Comparison of ENCODE assay signal across 14 cellular contexts in the genomic region with DNA sequence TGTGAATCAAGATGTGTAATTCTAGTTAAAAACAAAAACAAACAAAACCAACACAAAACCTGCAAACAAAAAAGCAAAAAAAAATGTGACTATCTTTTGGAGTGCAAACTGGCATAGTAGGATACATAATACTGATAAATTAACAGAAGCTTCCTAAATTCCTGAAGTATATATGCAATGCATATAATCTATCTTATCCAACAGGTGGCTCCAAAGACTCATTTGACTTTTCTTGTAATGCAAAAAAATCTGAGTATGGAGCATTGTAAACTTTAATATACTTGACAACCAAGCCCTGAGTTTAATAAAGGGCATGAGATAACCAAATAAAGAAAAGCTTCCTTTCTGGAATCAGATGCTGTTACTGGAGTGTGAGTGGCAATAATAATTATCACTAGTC.
DNase-seq lines count a peak whose midpoint lies in the region; ATAC-seq, FAIRE-seq and TF ChIP-seq lines count a peak whose summit lies in the region.
"Had no signal": no experiment of that assay in that cellular context is flagged by ENCODE, and none has a peak within 500 bp of the region (broad histone marks: within the 10 kb centered on the region; RNA-seq: fewer than 3 reads in every experiment).

No MANE protein-coding gene starts in this region.

- intact Hi-C loops in CD8-positive, alpha-beta T cell (cut with DNase I, micrococcal nuclease), result no loop called here
- intact Hi-C loops in left ventricle myocardium inferior (cut with micrococcal nuclease), result no loop called here

- H3K9me3 ChIP-seq in A549 (no peaks in the 10 kb centered on the region; the same call in 2 of the 3 replicates), GM23248 (ENCODE audit: low read depth) (no peaks in the 10 kb centered on the region), suprapubic skin (no peaks in the 10 kb centered on the region), left ventricle myocardium inferior (replicated peaks) (peaks cover 18% of the 10 kb centered on the region)
- H3K9me3 ChIP-seq in CD8-positive, alpha-beta T cell (ENCODE audit: low read length), result no peaks in the 10 kb centered on the region
- H3K9me3 ChIP-seq: BLaER1 had no signal

- CTCF ChIA-PET in A549 (lab: Yijun Ruan, JAX), result interaction anchor here (0.8 to 1.3 kb wide), 2 partner anchors 23 to 1154 kb away, joined by 3 to 4 read pairs; no protein-coding TSS in a partner anchor
- CTCF ChIA-PET in CD8-positive, alpha-beta T cell (lab: Charles Lee), result no interaction called here

- ATAC-seq in A549 (no peak), GM18909 (IDR thresholded peaks at IDR 0.05; ENCODE audit: poor library complexity, unreplicated experiment) (no peak)
- ATAC-seq in CD8-positive, alpha-beta T cell, result no peak
- ATAC-seq: heart left ventricle had no signal

- no peaks in the 10 kb centered on the region for H3K9me2 ChIP-seq in GM23248 (ENCODE audit: insufficient read depth)

- H3K9me3 Mint-ChIP-seq in CD8-positive, alpha-beta T cell, result peaks cover 9% of the 10 kb centered on the region

- no peaks in the 10 kb centered on the region for H3K27me3 Mint-ChIP-seq in CD8-positive, alpha-beta T cell (ENCODE audit: low read depth)

- no peak overlapping the region for H2AFZ ChIP-seq in GM23248
- H2AFZ ChIP-seq: parathyroid adenoma had no signal

- H3K4me3 Mint-ChIP-seq in CD8-positive, alpha-beta T cell, result no peak overlapping the region

- DNase-seq in A549 (ENCODE audit: low read depth in 1 of 2, low spot score in 1 of 2) (peak in 1 of 2 experiments; percentile 0), GM23248 (peak; percentile 0), NCI-H460 (ENCODE audit: extremely low read depth, low read depth) (peak; percentile 22), fibroblast of the aortic adventitia (ENCODE audit: low read depth) (peak; percentile 1), suprapubic skin (ENCODE audit: low spot score in 2 of 2) (no peak), left ventricle myocardium inferior (no peak)
- no peak for DNase-seq in CD8-positive, alpha-beta T cell
- DNase-seq: activated CD4-positive, alpha-beta T cell treated with anti-CD3 and anti-CD28 coated beads, Interleukin-2, amount 50 U/mL, for 48 hours; heart left ventricle; T-helper 9 cell had no signal

- no peak overlapping the region for H3K9ac ChIP-seq in GM23248
- H3K9ac ChIP-seq: BLaER1, parathyroid adenoma had no signal

- no peak overlapping the region for H3K4me3 ChIP-seq in A549
- no peak overlapping the region for H3K4me3 ChIP-seq in GM23248
- no peak overlapping the region for H3K4me3 ChIP-seq in fibroblast of the aortic adventitia (ENCODE audit: low read depth, low read length)
- no peak overlapping the region for H3K4me3 ChIP-seq in CD8-positive, alpha-beta T cell (ENCODE audit: low read depth, low read length)
- no peak overlapping the region for H3K4me3 ChIP-seq in suprapubic skin
- no peak overlapping the region for H3K4me3 ChIP-seq in left ventricle myocardium inferior
- H3K4me3 ChIP-seq: BLaER1, heart left ventricle had no signal

- H3K27ac Mint-ChIP-seq in CD8-positive, alpha-beta T cell, result no peak overlapping the region

- no peak for TF ChIP-seq RAD21 in A549 (conservative IDR thresholded peaks at IDR 0.05 in 1 of 2, IDR thresholded peaks at IDR 0.05 in 1 of 2)

- H3F3A ChIP-seq in GM23248 (ENCODE audit: insufficient read depth), result no peaks in the 10 kb centered on the region

- TF ChIP-seq EP300 in A549 (IDR thresholded peaks at IDR 0.05) (no peak), suprapubic skin (IDR thresholded peaks at IDR 0.05) (no peak)

- in situ Hi-C loops in GM23248 (cut with MboI), result no loop called here

- no peak overlapping the region for H3K27ac ChIP-seq in A549
- no peak overlapping the region for H3K27ac ChIP-seq in GM23248
- H3K27ac ChIP-seq in CD8-positive, alpha-beta T cell (ENCODE audit: low read depth, low read length), result no peak overlapping the region
- H3K27ac ChIP-seq in suprapubic skin, result no peak overlapping the region
- H3K27ac ChIP-seq in left ventricle myocardium inferior (replicated peaks), result no peak overlapping the region
- H3K27ac ChIP-seq: BLaER1, heart left ventricle, parathyroid adenoma, RWPE1 had no signal

- POLR2A ChIA-PET in A549 (lab: Yijun Ruan, JAX), result no interaction called here
- POLR2A ChIA-PET in CD8-positive, alpha-beta T cell (lab: Charles Lee), result no interaction called here

- H3K4me1 Mint-ChIP-seq in CD8-positive, alpha-beta T cell (ENCODE audit: low read depth), result no peaks in the 10 kb centered on the region

- H3K79me2 ChIP-seq in GM23248 (ENCODE audit: insufficient read depth), result no peaks in the 10 kb centered on the region
- H3K79me2 ChIP-seq: parathyroid adenoma had no signal

- TF ChIP-seq POLR2A in A549 (IDR thresholded peaks at IDR 0.05; ENCODE audit: low read length), result no peak
- no peak for TF ChIP-seq POLR2A in suprapubic skin (IDR thresholded peaks at IDR 0.05)

- H3K4me1 ChIP-seq in A549, result no peaks in the 10 kb centered on the region
- no peaks in the 10 kb centered on the region for H3K4me1 ChIP-seq in GM23248 (ENCODE audit: insufficient read depth)
- no peaks in the 10 kb centered on the region for H3K4me1 ChIP-seq in CD8-positive, alpha-beta T cell (ENCODE audit: insufficient read depth, low read length)
- H3K4me1 ChIP-seq in suprapubic skin, result no peaks in the 10 kb centered on the region
- H3K4me1 ChIP-seq in left ventricle myocardium inferior, result no peaks in the 10 kb centered on the region
- H3K4me1 ChIP-seq: BLaER1, heart left ventricle, parathyroid adenoma had no signal

- peak; percentile 49 for FAIRE-seq in A549 (lab: Jason Lieb, UNC)

- TF ChIP-seq CTCF in A549 (IDR thresholded peaks at IDR 0.05) (no peak), fibroblast of the aortic adventitia (IDR thresholded peaks at IDR 0.05; ENCODE audit: insufficient read depth, low read length) (peak; percentile 4), suprapubic skin (IDR thresholded peaks at IDR 0.05) (no peak), left ventricle myocardium inferior (IDR thresholded peaks at IDR 0.05; ENCODE audit: borderline replicate concordance) (no peak)
- TF ChIP-seq CTCF in CD8-positive, alpha-beta T cell (IDR thresholded peaks at IDR 0.05), result no peak

- no peaks in the 10 kb centered on the region for H3K36me3 Mint-ChIP-seq in CD8-positive, alpha-beta T cell

- H3K36me3 ChIP-seq in GM23248 (ENCODE audit: low read depth) (no peaks in the 10 kb centered on the region), suprapubic skin (no peaks in the 10 kb centered on the region), left ventricle myocardium inferior (no peaks in the 10 kb centered on the region)
- no peaks in the 10 kb centered on the region for H3K36me3 ChIP-seq in CD8-positive, alpha-beta T cell (ENCODE audit: insufficient read depth, low read length)
- H3K36me3 ChIP-seq: BLaER1, heart left ventricle had no signal

- H3K4me2 ChIP-seq in A549 (no peak overlapping the region), GM23248 (ENCODE audit: unreplicated experiment) (no peak overlapping the region)
- H3K4me2 ChIP-seq: BLaER1 had no signal

- H3K27me3 ChIP-seq in GM23248 (replicated peaks; ENCODE audit: insufficient read depth) (no peaks in the 10 kb centered on the region), suprapubic skin (no peaks in the 10 kb centered on the region), left ventricle myocardium inferior (ENCODE audit: low read depth) (no peaks in the 10 kb centered on the region)
- H3K27me3 ChIP-seq in CD8-positive, alpha-beta T cell (ENCODE audit: insufficient read depth, low read length), result no peaks in the 10 kb centered on the region
- H3K27me3 ChIP-seq: BLaER1, heart left ventricle had no signal

- H4K20me1 ChIP-seq in GM23248 (ENCODE audit: insufficient read depth), result no peaks in the 10 kb centered on the region
- H4K20me1 ChIP-seq: BLaER1 had no signal

TF ChIP-seq in A549, 52 proteins besides CTCF, POLR2A, EP300 and RAD21 (continues in another document):
- TF ChIP-seq EHF (CRISPR knock-in tag; IDR thresholded peaks at IDR 0.05) (no peak), CHD2 (IDR thresholded peaks at IDR 0.05; ENCODE audit: low read length, partially characterized antibody) (no peak), TP53 (CRISPR knock-in tag; IDR thresholded peaks at IDR 0.05) (no peak), FOXS1 (CRISPR knock-in tag; IDR thresholded peaks at IDR 0.05) (no peak), NPAS2 (CRISPR knock-in tag; IDR thresholded peaks at IDR 0.05; ENCODE audit: borderline replicate concordance) (no peak), EHMT2 (IDR thresholded peaks at IDR 0.05; ENCODE audit: low read depth) (no peak), SMC3 (IDR thresholded peaks at IDR 0.05) (no peak), ATOH8 (CRISPR knock-in tag; IDR thresholded peaks at IDR 0.05; ENCODE audit: low read depth) (no peak), HEYL (CRISPR knock-in tag; IDR thresholded peaks at IDR 0.05) (no peak), JUN (IDR thresholded peaks at IDR 0.05) (no peak), PHF8 (IDR thresholded peaks at IDR 0.05; ENCODE audit: borderline replicate concordance, low read depth) (no peak), TFCP2L1 (CRISPR knock-in tag; IDR thresholded peaks at IDR 0.05) (no peak), NFE2L2 (conservative IDR thresholded peaks at IDR 0.05; ENCODE audit: low read length) (no peak), HOXA7 (CRISPR knock-in tag; IDR thresholded peaks at IDR 0.05) (no peak), ZFP36 (IDR thresholded peaks at IDR 0.05; ENCODE audit: borderline replicate concordance, partially characterized antibody) (no peak), HOXB5 (CRISPR knock-in tag; IDR thresholded peaks at IDR 0.05) (no peak)
- TF ChIP-seq, protein P1, sequence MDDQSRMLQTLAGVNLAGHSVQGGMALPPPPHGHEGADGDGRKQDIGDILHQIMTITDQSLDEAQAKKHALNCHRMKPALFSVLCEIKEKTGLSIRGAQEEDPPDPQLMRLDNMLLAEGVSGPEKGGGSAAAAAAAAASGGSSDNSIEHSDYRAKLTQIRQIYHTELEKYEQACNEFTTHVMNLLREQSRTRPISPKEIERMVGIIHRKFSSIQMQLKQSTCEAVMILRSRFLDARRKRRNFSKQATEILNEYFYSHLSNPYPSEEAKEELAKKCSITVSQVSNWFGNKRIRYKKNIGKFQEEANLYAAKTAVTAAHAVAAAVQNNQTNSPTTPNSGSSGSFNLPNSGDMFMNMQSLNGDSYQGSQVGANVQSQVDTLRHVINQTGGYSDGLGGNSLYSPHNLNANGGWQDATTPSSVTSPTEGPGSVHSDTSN (IDR thresholded peaks at IDR 0.05), result no peak

Comparison
In these comparisons a context has a peak if more than half of its experiments do, and no peak if none do; other contexts are left out.
1. DNase-seq: peak in GM23248 (single experiment), NCI-H460 (single experiment) and fibroblast of the aortic adventitia (single experiment); none in CD8-positive, alpha-beta T cell (0 of 7), suprapubic skin (0 of 2) and left ventricle myocardium inferior (single experiment).